In the genomic region with DNA sequence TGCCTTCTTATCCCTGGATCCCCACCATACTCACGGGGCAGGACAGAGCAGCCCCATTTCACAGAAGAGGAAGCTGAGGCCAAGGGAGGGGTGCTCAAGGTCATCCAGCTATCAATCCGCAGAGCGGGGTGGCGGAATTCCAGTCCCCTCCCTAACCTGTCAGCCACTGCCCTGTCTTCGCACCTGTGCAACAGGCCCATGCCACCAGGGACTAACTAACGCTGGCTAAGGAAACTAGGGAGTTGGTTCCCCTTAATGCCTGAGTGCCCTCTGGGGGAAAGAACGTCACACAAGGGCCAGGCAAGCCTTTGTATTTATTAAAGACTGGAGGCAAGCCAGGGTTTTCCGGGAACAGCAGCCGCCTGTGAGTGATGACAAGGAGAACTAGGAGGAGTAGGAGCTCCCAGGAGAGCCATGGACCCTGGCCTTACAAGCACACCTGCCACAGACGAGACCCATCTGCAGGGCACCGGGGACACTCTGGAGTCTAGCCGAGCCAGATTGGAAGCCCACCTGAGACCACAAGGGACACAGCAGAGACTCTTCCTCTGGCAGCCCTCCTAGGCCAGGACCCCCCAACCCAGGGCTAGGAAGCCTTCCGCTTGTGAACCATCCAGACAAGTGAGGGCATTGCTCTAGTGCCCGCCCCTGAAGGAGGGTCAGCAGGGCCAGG, we compare ENCODE assay signal across 8 cellular contexts.
DNase-seq lines count a peak whose midpoint lies in the region; ATAC-seq and TF ChIP-seq lines count a peak whose summit lies in the region.

No MANE protein-coding gene starts in this region.

- H3K27ac ChIP-seq in duodenal mucosa (ENCODE audit: low read depth, low read length) (peak overlapping the region; percentile 89), upper lobe of right lung (peak overlapping the region; percentile 91)

- no peaks in the 10 kb centered on the region for H3K9me3 Mint-ChIP-seq in activated CD4-positive, alpha-beta T cell treated with anti-CD3 and anti-CD28 coated beads, Interleukin-2, amount 10 ng/mL, durations not matched to agents 24 days and 14 days

- no peak overlapping the region for H3K4me3 Mint-ChIP-seq in activated CD4-positive, alpha-beta T cell treated with anti-CD3 and anti-CD28 coated beads, Interleukin-2, amount 10 ng/mL, durations not matched to agents 24 days and 14 days

- peak overlapping the region; percentile 7 for H3K27ac Mint-ChIP-seq in activated CD4-positive, alpha-beta T cell treated with anti-CD3 and anti-CD28 coated beads, Interleukin-2, amount 10 ng/mL, durations not matched to agents 24 days and 14 days

- no peak for DNase-seq in activated CD4-positive, alpha-beta T cell treated with anti-CD3 and anti-CD28 coated beads, Interleukin-2, amount 10 ng/mL, durations not matched to agents 24 days and 14 days
- no peak for DNase-seq in activated CD4-positive, alpha-beta T cell treated with anti-CD3 and anti-CD28 coated beads, Interleukin-2, amount 50 U/mL, for 1 hour
- DNase-seq in mucosa of descending colon (peak in 1 of 3 donors; percentile 57), upper lobe of right lung (peak; percentile 79)

- H3K27me3 Mint-ChIP-seq in activated CD4-positive, alpha-beta T cell treated with anti-CD3 and anti-CD28 coated beads, Interleukin-2, amount 10 ng/mL, durations not matched to agents 24 days and 14 days: no peaks in the 10 kb centered on the region

- H3K4me3 ChIP-seq in duodenal mucosa (ENCODE audit: low read depth in 1 of 2, low read length in 2 of 2) (no peak overlapping the region), mucosa of descending colon (no peak overlapping the region), upper lobe of right lung (no peak overlapping the region)

- H3K36me3 ChIP-seq in duodenal mucosa (ENCODE audit: control insufficient read depth in 1 of 2, insufficient read depth in 2 of 2, low read length in 2 of 2) (peaks cover 72 to 97% of the 10 kb centered on the region in 2 donors), mucosa of descending colon (ENCODE audit: low read depth) (peaks cover 17% of the 10 kb centered on the region), upper lobe of right lung (peaks cover 98% of the 10 kb centered on the region)

- H3K4me1 Mint-ChIP-seq in activated CD4-positive, alpha-beta T cell treated with anti-CD3 and anti-CD28 coated beads, Interleukin-2, amount 10 ng/mL, durations not matched to agents 24 days and 14 days: peaks cover 22% of the 10 kb centered on the region

- H3K4me1 ChIP-seq in duodenal mucosa (ENCODE audit: control insufficient read depth in 1 of 2, insufficient read depth in 2 of 2, low read length in 2 of 2) (peaks cover 49% of the 10 kb centered on the region in 2 donors), mucosa of descending colon (ENCODE audit: low read depth) (peaks cover 25% of the 10 kb centered on the region), upper lobe of right lung (peaks cover 56% of the 10 kb centered on the region)

- H3K9me3 ChIP-seq in duodenal mucosa (ENCODE audit: control insufficient read depth in 1 of 2, low read length in 2 of 2) (no peaks in the 10 kb centered on the region), mucosa of descending colon (no peaks in the 10 kb centered on the region), upper lobe of right lung (no peaks in the 10 kb centered on the region)

- ATAC-seq in mucosa of descending colon (peak; percentile 5), upper lobe of right lung (peak; percentile 56), HG03280 (IDR thresholded peaks at IDR 0.05; ENCODE audit: unreplicated experiment) (no peak), HG02678 (IDR thresholded peaks at IDR 0.05; ENCODE audit: unreplicated experiment) (no peak), HG02885 (IDR thresholded peaks at IDR 0.05; ENCODE audit: poor library complexity, unreplicated experiment) (no peak)

- H3K36me3 Mint-ChIP-seq in activated CD4-positive, alpha-beta T cell treated with anti-CD3 and anti-CD28 coated beads, Interleukin-2, amount 10 ng/mL, durations not matched to agents 24 days and 14 days (ENCODE audit: low read depth): peaks cover 67% of the 10 kb centered on the region

- H3K9ac ChIP-seq in duodenal mucosa (ENCODE audit: low read depth in 1 of 2, low read length in 2 of 2): peak overlapping the region; percentile 15 to 39

- TF ChIP-seq CTCF in mucosa of descending colon (IDR thresholded peaks at IDR 0.05): no peak
- no peak for TF ChIP-seq CTCF in upper lobe of right lung (IDR thresholded peaks at IDR 0.05)

- intact Hi-C loops in activated CD4-positive, alpha-beta T cell treated with anti-CD3 and anti-CD28 coated beads, Interleukin-2, amount 10 ng/mL, durations not matched to agents 24 days and 14 days (cut with micrococcal nuclease): no loop called here
- intact Hi-C loops in mucosa of descending colon (cut with DNase I, micrococcal nuclease) (loop anchor here in 1 of 2 donors (10.0 kb wide), 1 partner anchor 61 kb away; a partner anchor contains a TSS), upper lobe of right lung (cut with DNase I) (loop anchor here (5.0 kb wide), 1 partner anchor 134 kb away; no protein-coding TSS in a partner anchor)

- no peaks in the 10 kb centered on the region for H3K27me3 ChIP-seq in duodenal mucosa (ENCODE audit: control insufficient read depth in 1 of 2, insufficient read depth in 2 of 2, low read length in 2 of 2)
- H3K27me3 ChIP-seq in upper lobe of right lung: no peaks in the 10 kb centered on the region

Comparison
In these comparisons a context has a peak if more than half of its experiments do, and no peak if none do; other contexts are left out.
1. ATAC-seq: peak in mucosa of descending colon (single experiment) and upper lobe of right lung (single experiment); none in HG03280 (single experiment), HG02678 (single experiment) and HG02885 (single experiment).